ENCODE assay signal across 9 cellular contexts in genomic region chr4:73864365-73864764, GRCh38. TPM values are rescaled to one million over a fixed set of nuclear protein-coding genes. Genes with fewer than 3 reads are reported as not detected.
DNase-seq lines count a peak whose midpoint lies in the region; ATAC-seq and TF ChIP-seq lines count a peak whose summit lies in the region.
"Had no signal": no experiment of that assay in that cellular context is flagged by ENCODE, and none has a peak within 500 bp of the region (broad histone marks: within the 10 kb centered on the region; RNA-seq: fewer than 3 reads in every experiment).

No MANE protein-coding gene starts in this region.

- no peaks in the 10 kb centered on the region for H3K27me3 ChIP-seq in WERI-Rb-1 (ENCODE audit: insufficient read depth, low read depth, severe bottlenecking)
- H3K27me3 ChIP-seq in tibial nerve: peaks cover 0 to 5% of the 10 kb centered on the region in 2 donors

- peak; percentile 72 for DNase-seq in DMS53 (lab: John Stamatoyannopoulos, UW)
- DNase-seq in WERI-Rb-1: peak; percentile 22
- DNase-seq in lung microvascular endothelial cell (ENCODE audit: low read depth in 2 of 2): peak; percentile 41 to 68
- no peak for DNase-seq in activated naive CD8-positive, alpha-beta T cell treated with anti-CD3 and anti-CD28 coated beads, Interleukin-2, amount 50 U/mL, for 24 hours
- DNase-seq in tibial nerve (ENCODE audit: low spot score in 2 of 2): no peak
- DNase-seq in foreskin melanocyte: no peak

- H3K27ac ChIP-seq in WERI-Rb-1 (no peak overlapping the region), tibial nerve (no peak overlapping the region)
- H3K27ac ChIP-seq: parathyroid adenoma had no signal

- H3K36me3 ChIP-seq in WERI-Rb-1: no peaks in the 10 kb centered on the region
- no peaks in the 10 kb centered on the region for H3K36me3 ChIP-seq in tibial nerve

- no peak overlapping the region for H3K4me3 Mint-ChIP-seq in activated naive CD8-positive, alpha-beta T cell treated with anti-CD3 and anti-CD28 coated beads, Interleukin-2, amount 50 U/mL, for 24 hours

- no peak for TF ChIP-seq POLR2A in tibial nerve (IDR thresholded peaks at IDR 0.05)

- H3K9me3 ChIP-seq in WERI-Rb-1 (ENCODE audit: severe bottlenecking) (no peaks in the 10 kb centered on the region), tibial nerve (no peaks in the 10 kb centered on the region)

- H3K27me3 Mint-ChIP-seq in activated naive CD8-positive, alpha-beta T cell treated with anti-CD3 and anti-CD28 coated beads, Interleukin-2, amount 50 U/mL, for 24 hours: peaks cover 13% of the 10 kb centered on the region

- H3K36me3 Mint-ChIP-seq in activated naive CD8-positive, alpha-beta T cell treated with anti-CD3 and anti-CD28 coated beads, Interleukin-2, amount 50 U/mL, for 24 hours (ENCODE audit: low read depth): no peaks in the 10 kb centered on the region

- TF ChIP-seq CTCF in WERI-Rb-1 (IDR thresholded peaks at IDR 0.05; ENCODE audit: low read depth, low read length) (peak; percentile 65), tibial nerve (IDR thresholded peaks at IDR 0.05) (peak in 1 of 5 experiments; percentile 14)

- WGBS in tibial nerve, 2 donors: 70 to 76% methylated on average over 2 of the region's 2 CpGs

- H3K4me1 Mint-ChIP-seq in activated naive CD8-positive, alpha-beta T cell treated with anti-CD3 and anti-CD28 coated beads, Interleukin-2, amount 50 U/mL, for 24 hours: peaks cover 1% of the 10 kb centered on the region

- no peak overlapping the region for H3K4me3 ChIP-seq in WERI-Rb-1 (ENCODE audit: low read depth, low read length)
- no peak overlapping the region for H3K4me3 ChIP-seq in tibial nerve

- no peaks in the 10 kb centered on the region for H3K9me3 Mint-ChIP-seq in activated naive CD8-positive, alpha-beta T cell treated with anti-CD3 and anti-CD28 coated beads, Interleukin-2, amount 50 U/mL, for 24 hours

- no peak overlapping the region for H3K27ac Mint-ChIP-seq in activated naive CD8-positive, alpha-beta T cell treated with anti-CD3 and anti-CD28 coated beads, Interleukin-2, amount 50 U/mL, for 24 hours

- ATAC-seq in HG02885 (IDR thresholded peaks at IDR 0.05; ENCODE audit: poor library complexity, unreplicated experiment): peak; percentile 51
- no peak for ATAC-seq in HG03025 (IDR thresholded peaks at IDR 0.05; ENCODE audit: low FRiP score, unreplicated experiment)
- ATAC-seq in activated naive CD8-positive, alpha-beta T cell treated with anti-CD3 and anti-CD28 coated beads, Interleukin-2, amount 50 U/mL, for 24 hours: no peak

- peaks cover 0 to 21% (median 0%) of the 10 kb centered on the region in 4 donors for H3K4me1 ChIP-seq in tibial nerve
- H3K4me1 ChIP-seq: parathyroid adenoma had no signal

- no peak for TF ChIP-seq EP300 in tibial nerve (IDR thresholded peaks at IDR 0.05)

RNA-seq across cellular contexts. Expression of gene CXCL1, which starts 4.8 kb away (rescaled TPM):
- 10.5 and 36.3 TPM in 2 replicates for total RNA-seq in lung microvascular endothelial cell
- total RNA-seq in tibial nerve: 1 to 10 TPM in 2 of 4 donors, under 1 TPM in 1, not detected in 1; 0.84 to 2.7 (median 1.3) TPM

RNA-seq across cellular contexts. Expression of gene PF4V1, which starts 11.3 kb away (rescaled TPM):
- total RNA-seq in lung microvascular endothelial cell: not detected in 2 replicates
- not detected for total RNA-seq in tibial nerve

RNA-seq across cellular contexts. Expression of gene CXCL6, which starts 27.9 kb away (rescaled TPM):
- total RNA-seq in lung microvascular endothelial cell (0.22 and 0.40 TPM in 2 replicates), tibial nerve (1 to 10 TPM in 1 of 4 donors, not detected in 3; 2.2 TPM)

Comparison
In these comparisons a context has a peak if more than half of its experiments do, and no peak if none do; other contexts are left out.
1. DNase-seq: peak in DMS53 (single experiment), WERI-Rb-1 (single experiment) and lung microvascular endothelial cell (2 of 2); none in activated naive CD8-positive, alpha-beta T cell treated with anti-CD3 and anti-CD28 coated beads, Interleukin-2, amount 50 U/mL, for 24 hours (single experiment), tibial nerve (0 of 2) and foreskin melanocyte (single experiment).